Comparison of ENCODE assay signal across 18 cellular contexts in the genomic region with DNA sequence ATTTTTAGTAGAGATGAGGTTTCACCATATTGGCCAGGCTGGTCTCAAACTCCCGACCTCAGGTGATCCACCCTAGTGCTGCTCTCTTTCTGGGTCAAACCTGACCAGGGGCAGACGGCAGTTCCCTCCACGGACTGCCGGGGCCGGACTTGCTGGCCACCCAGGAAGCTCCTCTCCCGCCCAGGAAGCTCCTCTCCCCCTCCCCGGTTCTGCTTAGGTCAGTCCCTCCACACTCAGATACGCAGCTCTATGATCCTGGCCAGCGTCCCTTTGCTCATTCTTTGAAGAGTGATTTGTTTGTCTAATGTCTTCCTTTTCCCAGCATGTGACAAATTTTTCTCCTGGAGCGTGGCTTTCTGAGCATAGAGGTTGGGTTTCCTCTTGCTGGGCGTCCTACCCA.
DNase-seq lines count a peak whose midpoint lies in the region; ATAC-seq, FAIRE-seq and TF ChIP-seq lines count a peak whose summit lies in the region.
"Had no signal": no experiment of that assay in that cellular context is flagged by ENCODE, and none has a peak within 500 bp of the region (broad histone marks: within the 10 kb centered on the region; RNA-seq: fewer than 3 reads in every experiment).

No MANE protein-coding gene starts in this region.

- in situ Hi-C loops in K562 (cut with MboI): no loop called here

- WGBS in K562 (ENCODE audit: insufficient coverage, low coverage, missing lambda C conversion rate): 2% methylated on average over 11 of the region's 11 CpGs
- 23 to 33% methylated on average over 11 of the region's 11 CpGs for WGBS in upper lobe of left lung, 2 donors

- FAIRE-seq in K562 (lab: Jason Lieb, UNC): no peak
- FAIRE-seq: A549, G401.6, GM12892, HTR-8/SVneo had no signal

- H3K9ac ChIP-seq in K562 (ENCODE audit: insufficient read depth in 1 of 2, low read depth in 2 of 2, low read length in 2 of 2): no peak overlapping the region

- H2AFZ ChIP-seq in K562 (ENCODE audit: low read depth, low read length): no peak overlapping the region

- intact Hi-C loops in K562 (cut with micrococcal nuclease): no loop called here
- intact Hi-C loops in upper lobe of right lung (cut with DNase I): no loop called here

- H3K4me1 ChIP-seq in K562 (replicated peaks in 1 of 2; ENCODE audit: control insufficient read depth in 2 of 2, insufficient read depth in 2 of 2, low read length in 2 of 2): no peaks in the 10 kb centered on the region
- H3K4me1 ChIP-seq in upper lobe of right lung: no peaks in the 10 kb centered on the region
- no peaks in the 10 kb centered on the region for H3K4me1 ChIP-seq in upper lobe of left lung
- H3K4me1 ChIP-seq: A549 had no signal

- H4K20me1 ChIP-seq in K562 (replicated peaks; ENCODE audit: control insufficient read depth, insufficient read depth, low read length): 0 out of 2 replicates have a peak, but pooled peaks cover 4% of the 10 kb centered on the region

- TF ChIP-seq CTCF in K562 (IDR thresholded peaks at IDR 0.05 in 2 of 3, conservative IDR thresholded peaks at IDR 0.05 in 1 of 3; ENCODE audit: insufficient read depth in 2 of 3, low read depth in 1 of 3, low read length in 3 of 3) (no peak), upper lobe of right lung (IDR thresholded peaks at IDR 0.05) (no peak), upper lobe of left lung (IDR thresholded peaks at IDR 0.05) (no peak), GM10248 (IDR thresholded peaks at IDR 0.05; ENCODE audit: control extremely low read depth, extremely low read depth, low read depth, missing control alignments) (no peak)

- H3K27ac ChIP-seq in K562 (ENCODE audit: extremely low read depth, low read depth, low read length) (no peak overlapping the region), upper lobe of right lung (no peak overlapping the region), upper lobe of left lung (no peak overlapping the region)
- H3K27ac ChIP-seq: A549 had no signal

- H3K27me3 ChIP-seq in K562 (ENCODE audit: control insufficient read depth in 2 of 2, insufficient read depth in 2 of 2, low read length in 2 of 2) (peaks cover 8 to 60% of the 10 kb centered on the region in 2 experiments; a peak in 3 of 5 replicates), upper lobe of right lung (peaks cover 12% of the 10 kb centered on the region), upper lobe of left lung (no peaks in the 10 kb centered on the region)

- H3K9me3 ChIP-seq in K562 (replicated peaks; ENCODE audit: control insufficient read depth, insufficient read depth, low read depth, low read length) (no peaks in the 10 kb centered on the region), upper lobe of right lung (no peaks in the 10 kb centered on the region), upper lobe of left lung (peaks cover 0 to 3% (median 0%) of the 10 kb centered on the region in 4 donors)
- H3K9me3 ChIP-seq: A549 had no signal

- POLR2A ChIA-PET in K562 (lab: Yijun Ruan, JAX): interaction anchor here (1.2 kb wide), 1 partner anchor 14 kb away, joined by 3 read pairs; no protein-coding TSS in a partner anchor
- POLR2A ChIA-PET in GM10248 (lab: Yijun Ruan, JAX): no interaction called here

- H3K9me1 ChIP-seq in K562 (ENCODE audit: control insufficient read depth, insufficient read depth, low read length): no peaks in the 10 kb centered on the region

- TF ChIP-seq POLR2A in K562 (conservative IDR thresholded peaks at IDR 0.05) (no peak), upper lobe of left lung (IDR thresholded peaks at IDR 0.05) (no peak)

- H3K36me3 ChIP-seq in K562 (ENCODE audit: control insufficient read depth, insufficient read depth, low read length) (no peaks in the 10 kb centered on the region), upper lobe of right lung (no peaks in the 10 kb centered on the region), upper lobe of left lung (no peaks in the 10 kb centered on the region)

- no peaks in the 10 kb centered on the region for H3K79me2 ChIP-seq in K562 (ENCODE audit: control insufficient read depth, insufficient read depth, low read length)

- no peak overlapping the region for H3K4me2 ChIP-seq in K562 (ENCODE audit: insufficient read depth, low read length)
- H3K4me2 ChIP-seq: A549 had no signal

- BruUV-seq in K562 (replicated peaks; lab: Mats Ljungman, UMichigan): no TSS peak

- TF ChIP-seq RAD21 in K562 (CRISPR knock-in tag; conservative IDR thresholded peaks at IDR 0.05 in 1 of 2, IDR thresholded peaks at IDR 0.05 in 1 of 2): no peak

- TF ChIP-seq EP300 in K562 (IDR thresholded peaks at IDR 0.05; ENCODE audit: low read length): no peak
- no peak for TF ChIP-seq EP300 in upper lobe of left lung (IDR thresholded peaks at IDR 0.05)

- H3K4me3 ChIP-seq in K562 (no peak overlapping the region), upper lobe of right lung (no peak overlapping the region), upper lobe of left lung (no peak overlapping the region)
- H3K4me3 ChIP-seq: A549 had no signal

- H3K27ac Mint-ChIP-seq in activated naive CD4-positive, alpha-beta T cell treated with anti-CD3 and anti-CD28 coated beads, Interleukin-2, amount 10 ng/mL, durations not matched to agents 7 days and 5 days: no peak overlapping the region
- no peak overlapping the region for H3K27ac Mint-ChIP-seq in natural killer cell treated with Interleukin-12 subunit alpha and Interleukin-12 subunit beta and Interleukin-15 and Interleukin-18, amount 100 ng/mL, for 72 hours
- H3K27ac Mint-ChIP-seq: CD4-positive, CD25-positive, alpha-beta regulatory T cell had no signal

- H3K4me1 Mint-ChIP-seq in activated naive CD4-positive, alpha-beta T cell treated with anti-CD3 and anti-CD28 coated beads, Interleukin-2, amount 10 ng/mL, durations not matched to agents 7 days and 5 days: no peaks in the 10 kb centered on the region
- peaks cover 10 to 12% of the 10 kb centered on the region in 2 donors for H3K4me1 Mint-ChIP-seq in natural killer cell treated with Interleukin-12 subunit alpha and Interleukin-12 subunit beta and Interleukin-15 and Interleukin-18, amount 100 ng/mL, for 72 hours (ENCODE audit: low read depth in 2 of 2)

- CTCF ChIA-PET in activated naive CD4-positive, alpha-beta T cell treated with anti-CD3 and anti-CD28 coated beads, Interleukin-2, amount 10 ng/mL, durations not matched to agents 7 days and 5 days (lab: Charles Lee): no interaction called here
- CTCF ChIA-PET in K562 (lab: Yijun Ruan, JAX; ENCODE audit: low intra/inter-chr PET ratio): no interaction called here
- CTCF ChIA-PET in GM10248 (lab: Yijun Ruan, JAX): no interaction called here

- no peaks in the 10 kb centered on the region for H3K36me3 Mint-ChIP-seq in activated naive CD4-positive, alpha-beta T cell treated with anti-CD3 and anti-CD28 coated beads, Interleukin-2, amount 10 ng/mL, durations not matched to agents 7 days and 5 days
- no peaks in the 10 kb centered on the region for H3K36me3 Mint-ChIP-seq in natural killer cell treated with Interleukin-12 subunit alpha and Interleukin-12 subunit beta and Interleukin-15 and Interleukin-18, amount 100 ng/mL, for 72 hours
- H3K36me3 Mint-ChIP-seq: CD4-positive, CD25-positive, alpha-beta regulatory T cell had no signal

- peak; percentile 13 for DNase-seq in activated naive CD4-positive, alpha-beta T cell treated with anti-CD3 and anti-CD28 coated beads, Interleukin-2, amount 10 ng/mL, durations not matched to agents 7 days and 5 days
- no peak for DNase-seq in activated naive CD4-positive, alpha-beta T cell treated with anti-CD3 and anti-CD28 coated beads, Interleukin-2, amount 50 U/mL, for 16 hours
- no peak for DNase-seq in K562 (ENCODE audit: extremely low read depth in 1 of 4, low spot score in 3 of 4)
- no peak for DNase-seq in natural killer cell treated with Interleukin-12 subunit alpha and Interleukin-12 subunit beta and Interleukin-15 and Interleukin-18, amount 100 ng/mL, for 72 hours (ENCODE audit: low spot score)
- peak; percentile 27 for DNase-seq in upper lobe of right lung
- no peak for DNase-seq in upper lobe of left lung
- DNase-seq in GM10248 (ENCODE audit: extremely low spot score): no peak
- no peak for DNase-seq in SW480 (ENCODE audit: low spot score)
- DNase-seq: CD4-positive, CD25-positive, alpha-beta regulatory T cell; NCI-H146; NCI-H2081 treated with DMSO at 0.1 percent for 48 hours; NCI-H226; NCI-H526; NK-92 treated with Interleukin-12 subunit alpha and Interleukin-12 subunit beta, amount 100 ng/mL, for 24 hours had no signal

- no peak overlapping the region for H3K4me3 Mint-ChIP-seq in activated naive CD4-positive, alpha-beta T cell treated with anti-CD3 and anti-CD28 coated beads, Interleukin-2, amount 10 ng/mL, durations not matched to agents 7 days and 5 days
- H3K4me3 Mint-ChIP-seq in natural killer cell treated with Interleukin-12 subunit alpha and Interleukin-12 subunit beta and Interleukin-15 and Interleukin-18, amount 100 ng/mL, for 72 hours: peak overlapping the region; percentile 10
- H3K4me3 Mint-ChIP-seq: CD4-positive, CD25-positive, alpha-beta regulatory T cell had no signal

- ATAC-seq in K562 (no peak), upper lobe of right lung (no peak), upper lobe of left lung (ENCODE audit: low FRiP score in 2 of 2) (no peak)
- ATAC-seq in natural killer cell treated with Interleukin-12 subunit alpha and Interleukin-12 subunit beta and Interleukin-15 and Interleukin-18, amount 100 ng/mL, for 72 hours: no peak
- ATAC-seq: A549 had no signal

- H3K9me3 Mint-ChIP-seq in activated naive CD4-positive, alpha-beta T cell treated with anti-CD3 and anti-CD28 coated beads, Interleukin-2, amount 10 ng/mL, durations not matched to agents 7 days and 5 days: no peaks in the 10 kb centered on the region
- no peaks in the 10 kb centered on the region for H3K9me3 Mint-ChIP-seq in natural killer cell treated with Interleukin-12 subunit alpha and Interleukin-12 subunit beta and Interleukin-15 and Interleukin-18, amount 100 ng/mL, for 72 hours

- peaks cover 40% of the 10 kb centered on the region for H3K27me3 Mint-ChIP-seq in activated naive CD4-positive, alpha-beta T cell treated with anti-CD3 and anti-CD28 coated beads, Interleukin-2, amount 10 ng/mL, durations not matched to agents 7 days and 5 days
- peaks cover 22 to 30% of the 10 kb centered on the region in 2 donors for H3K27me3 Mint-ChIP-seq in natural killer cell treated with Interleukin-12 subunit alpha and Interleukin-12 subunit beta and Interleukin-15 and Interleukin-18, amount 100 ng/mL, for 72 hours
- H3K27me3 Mint-ChIP-seq: CD4-positive, CD25-positive, alpha-beta regulatory T cell had no signal

TF ChIP-seq in K562, 482 proteins besides CTCF, POLR2A, EP300 and RAD21:
- TF ChIP-seq ZNF134 (CRISPR knock-in tag; conservative IDR thresholded peaks at IDR 0.05) (peak; percentile 79), ZNF444 (CRISPR knock-in tag; IDR thresholded peaks at IDR 0.05) (no peak)

Comparison
In these comparisons a context has a peak if more than half of its experiments do, and no peak if none do; other contexts are left out.
1. DNase-seq: peak in activated naive CD4-positive, alpha-beta T cell treated with anti-CD3 and anti-CD28 coated beads, Interleukin-2, amount 10 ng/mL, durations not matched to agents 7 days and 5 days (single experiment) and upper lobe of right lung (single experiment); none in activated naive CD4-positive, alpha-beta T cell treated with anti-CD3 and anti-CD28 coated beads, Interleukin-2, amount 50 U/mL, for 16 hours (single experiment), K562 (0 of 4), natural killer cell treated with Interleukin-12 subunit alpha and Interleukin-12 subunit beta and Interleukin-15 and Interleukin-18, amount 100 ng/mL, for 72 hours (single experiment), upper lobe of left lung (0 of 2), GM10248 (single experiment) and SW480 (single experiment).